14 cellular contexts compared by ENCODE assay signal in the genomic region with DNA sequence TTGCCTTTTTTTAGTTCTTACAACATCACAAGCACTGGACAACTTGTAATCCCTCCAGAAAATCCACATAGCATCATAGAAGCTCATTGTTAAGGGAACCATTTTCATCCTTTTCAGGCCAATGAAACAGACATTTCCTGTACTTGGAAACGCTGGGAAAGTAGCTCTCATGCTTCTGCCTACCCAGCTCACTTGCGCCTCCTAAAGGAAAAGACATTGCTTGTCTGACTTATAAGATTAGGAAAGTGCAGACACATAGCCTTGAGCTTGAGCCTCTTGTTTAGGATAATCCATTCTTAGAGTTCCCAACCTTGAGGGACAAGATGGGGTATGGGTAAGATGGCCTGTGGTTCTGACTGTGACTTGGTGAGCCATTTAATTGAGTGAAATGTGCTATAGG.
DNase-seq lines count a peak whose midpoint lies in the region; ATAC-seq and TF ChIP-seq lines count a peak whose summit lies in the region.
"Had no signal": no experiment of that assay in that cellular context is flagged by ENCODE, and none has a peak within 500 bp of the region (broad histone marks: within the 10 kb centered on the region; RNA-seq: fewer than 3 reads in every experiment).

No MANE protein-coding gene starts in this region.

- no peak for ATAC-seq in Right ventricle myocardium superior (ENCODE audit: poor library complexity)
- ATAC-seq: foreskin keratinocyte; stimulated activated naive CD8-positive, alpha-beta T cell treated with anti-CD3 and anti-CD28 coated beads, Interleukin-15, Interleukin-2, amounts not matched to agents 100 U/mL and 50 U/mL, for 24 hours had no signal

- H3K36me3 ChIP-seq in endodermal cell (ENCODE audit: control insufficient read depth, insufficient read depth, low read length) (no peaks in the 10 kb centered on the region), thyroid gland (no peaks in the 10 kb centered on the region)

- WGBS in H9 (ENCODE audit: extremely low coverage, insufficient read length, low lambda C conversion rate) = no CpG with 5 or more reads among the region's 2 CpGs
- 64 to 73% methylated on average over 2 of the region's 2 CpGs for WGBS in endodermal cell (ENCODE audit: insufficient coverage in 1 of 2, insufficient read length in 1 of 2), 2 experiments
- WGBS in thyroid gland, 2 donors = 50 to 61% methylated on average over 2 of the region's 2 CpGs

- TF ChIP-seq CTCF in H9 (conservative IDR thresholded peaks at IDR 0.05) (peak; percentile 76), endodermal cell (conservative IDR thresholded peaks at IDR 0.05) (peak; percentile 83), nephron progenitor cell (IDR thresholded peaks at IDR 0.05) (peak; percentile 18), thyroid gland (IDR thresholded peaks at IDR 0.05) (no peak)

- H3K4me1 Mint-ChIP-seq in H9 = no peaks in the 10 kb centered on the region; a peak in 1 of 4 replicates
- no peaks in the 10 kb centered on the region for H3K4me1 Mint-ChIP-seq in endodermal cell
- no peaks in the 10 kb centered on the region for H3K4me1 Mint-ChIP-seq in nephron progenitor cell
- H3K4me1 Mint-ChIP-seq: activated CD4-positive, alpha-beta T cell treated with anti-CD3 and anti-CD28 coated beads, Interleukin-2, amount 10 ng/mL, durations not matched to agents 7 days and 5 days; central memory CD8-positive, alpha-beta T cell had no signal

- H3K27ac Mint-ChIP-seq in H9 (no peak overlapping the region), endodermal cell (no peak overlapping the region), nephron progenitor cell (no peak overlapping the region)
- H3K27ac Mint-ChIP-seq: activated CD4-positive, alpha-beta T cell treated with anti-CD3 and anti-CD28 coated beads, Interleukin-2, amount 10 ng/mL, durations not matched to agents 7 days and 5 days had no signal

- no peak overlapping the region for H3K56ac ChIP-seq in H9 (ENCODE audit: insufficient read length, low read depth, low read length)

- H3K9ac ChIP-seq in H9 (ENCODE audit: extremely low read depth, insufficient read length, low read length) = no peak overlapping the region
- H3K9ac ChIP-seq in endodermal cell (ENCODE audit: extremely low read depth, low read length, poor library complexity, severe bottlenecking) = no peak overlapping the region
- H3K9ac ChIP-seq: KMS-11 had no signal

- H2BK20ac ChIP-seq in H9 (ENCODE audit: low read depth, low read length, poor library complexity, severe bottlenecking) = no peak overlapping the region

- H3K4me3 ChIP-seq in endodermal cell (ENCODE audit: low read length) = no peak overlapping the region
- no peak overlapping the region for H3K4me3 ChIP-seq in thyroid gland (replicated peaks in 1 of 3)

- H4K20me1 ChIP-seq in H9 (ENCODE audit: control insufficient read depth, insufficient read depth, insufficient read length) = no peaks in the 10 kb centered on the region

- no peak overlapping the region for H2AFZ ChIP-seq in H9 (ENCODE audit: low read length)

- H3K4ac ChIP-seq in H9 (ENCODE audit: low read depth, low read length) = no peak overlapping the region

- H3K4me3 Mint-ChIP-seq in H9 = no peak overlapping the region
- no peak overlapping the region for H3K4me3 Mint-ChIP-seq in endodermal cell
- H3K4me3 Mint-ChIP-seq in nephron progenitor cell = no peak overlapping the region
- H3K4me3 Mint-ChIP-seq: activated CD4-positive, alpha-beta T cell treated with anti-CD3 and anti-CD28 coated beads, Interleukin-2, amount 10 ng/mL, durations not matched to agents 7 days and 5 days; central memory CD8-positive, alpha-beta T cell had no signal

- H3K23me2 ChIP-seq in H9 (ENCODE audit: insufficient read length, low read depth, low read length, poor library complexity, severe bottlenecking) = no peaks in the 10 kb centered on the region

- no peak overlapping the region for H2BK15ac ChIP-seq in H9 (ENCODE audit: low read depth, low read length)

- no peak overlapping the region for H4K91ac ChIP-seq in H9 (ENCODE audit: insufficient read length, low read depth, low read length)

- no peak overlapping the region for H3K27ac ChIP-seq in H9 (ENCODE audit: insufficient read length, low read depth, low read length)
- H3K27ac ChIP-seq in endodermal cell (ENCODE audit: low read depth, low read length) = no peak overlapping the region
- no peak overlapping the region for H3K27ac ChIP-seq in thyroid gland
- H3K27ac ChIP-seq: foreskin keratinocyte, KMS-11 had no signal

- H3K4me1 ChIP-seq in H9 (ENCODE audit: insufficient read depth, low read length) (no peaks in the 10 kb centered on the region), endodermal cell (ENCODE audit: control insufficient read depth, insufficient read depth, low read length) (no peaks in the 10 kb centered on the region), thyroid gland (no peaks in the 10 kb centered on the region)
- H3K4me1 ChIP-seq: Caco-2, foreskin keratinocyte had no signal

- H3K4me2 ChIP-seq in H9 (ENCODE audit: insufficient read depth, insufficient read length, low read length) = no peak overlapping the region
- H3K4me2 ChIP-seq: KMS-11 had no signal

- no peaks in the 10 kb centered on the region for H3K79me1 ChIP-seq in H9 (ENCODE audit: insufficient read depth, low read depth, low read length, poor library complexity, severe bottlenecking)

- no peak overlapping the region for H4K8ac ChIP-seq in H9 (replicated peaks; ENCODE audit: insufficient read length, low read depth, low read length)

- H2BK5ac ChIP-seq in H9 (ENCODE audit: insufficient read length, low read length) = no peak overlapping the region

- H2BK12ac ChIP-seq in H9 (ENCODE audit: insufficient read length, low read depth, low read length) = no peak overlapping the region

- TF ChIP-seq POLR2A in thyroid gland (IDR thresholded peaks at IDR 0.05) = no peak

- no peaks in the 10 kb centered on the region; a peak in 2 of 7 replicates for H3K36me3 Mint-ChIP-seq in H9 (ENCODE audit: insufficient read depth in 1 of 3, low read depth in 3 of 3)
- no peaks in the 10 kb centered on the region for H3K36me3 Mint-ChIP-seq in endodermal cell (ENCODE audit: low read depth)
- no peaks in the 10 kb centered on the region for H3K36me3 Mint-ChIP-seq in nephron progenitor cell (ENCODE audit: low read depth)

- H3K27me3 ChIP-seq in H9 (ENCODE audit: insufficient read depth, low read length) (no peaks in the 10 kb centered on the region), endodermal cell (ENCODE audit: control insufficient read depth, insufficient read depth, low read length, poor library complexity, severe bottlenecking) (no peaks in the 10 kb centered on the region), thyroid gland (no peaks in the 10 kb centered on the region)
- H3K27me3 ChIP-seq: foreskin keratinocyte had no signal

- no peak overlapping the region for H3K23ac ChIP-seq in H9 (ENCODE audit: insufficient read length, low read depth, low read length)

- H3T11ph ChIP-seq in H9 (ENCODE audit: low read length) = no peak overlapping the region

- intact Hi-C loops in Right ventricle myocardium superior (cut with DNase I) (no loop called here), thyroid gland (cut with DNase I) (no loop called here)

- H2BK120ac ChIP-seq in H9 (ENCODE audit: low read depth, low read length, poor library complexity, severe bottlenecking) = no peak overlapping the region

- H3K79me2 ChIP-seq in H9 (ENCODE audit: insufficient read depth, low read length) = no peaks in the 10 kb centered on the region

- H3K18ac ChIP-seq in H9 (ENCODE audit: insufficient read length, low read depth, low read length) = no peak overlapping the region

- H3K27me3 Mint-ChIP-seq in H9 (ENCODE audit: low read depth) (no peaks in the 10 kb centered on the region), endodermal cell (ENCODE audit: insufficient read depth) (no peaks in the 10 kb centered on the region), nephron progenitor cell (ENCODE audit: low read depth, poor library complexity) (no peaks in the 10 kb centered on the region)
- H3K27me3 Mint-ChIP-seq: activated CD4-positive, alpha-beta T cell treated with anti-CD3 and anti-CD28 coated beads, Interleukin-2, amount 10 ng/mL, durations not matched to agents 7 days and 5 days; central memory CD8-positive, alpha-beta T cell had no signal

- H3K14ac ChIP-seq in H9 (ENCODE audit: insufficient read depth, low read length) = no peak overlapping the region

- H3K9me3 ChIP-seq in H9 (ENCODE audit: control insufficient read depth, low read depth, low read length) (no peaks in the 10 kb centered on the region), endodermal cell (ENCODE audit: control insufficient read depth, low read length) (no peaks in the 10 kb centered on the region), thyroid gland (no peaks in the 10 kb centered on the region)
- H3K9me3 ChIP-seq: Caco-2 had no signal

- H2AK5ac ChIP-seq in H9 (ENCODE audit: insufficient read length, low read length) = no peak overlapping the region

- H4K5ac ChIP-seq in H9 (ENCODE audit: insufficient read length, low read depth, low read length) = no peak overlapping the region

- DNase-seq in H9 (peak; percentile 54), NCI-H748 (lab: John Stamatoyannopoulos, UW; ENCODE audit: unreplicated experiment) (peak; percentile 63), endodermal cell (peak; percentile 75), nephron progenitor cell (no peak), Right ventricle myocardium superior (no peak), thyroid gland (no peak), NCI-H2171 treated with DMSO at 0.1 percent for 48 hours (lab: John Stamatoyannopoulos, UW) (no peak)
- DNase-seq: activated CD4-positive, alpha-beta T cell treated with anti-CD3 and anti-CD28 coated beads, Interleukin-2, amount 10 ng/mL, durations not matched to agents 7 days and 5 days; stimulated activated CD4-positive, alpha-beta T cell treated with anti-CD3 and anti-CD28 coated beads, Interleukin-2, amount 100 ng/mL, for 24 hours; stimulated activated naive CD8-positive, alpha-beta T cell treated with anti-CD3 and anti-CD28 coated beads, Interleukin-15, Interleukin-2, amounts not matched to agents 100 U/mL and 50 U/mL, for 24 hours had no signal

- no peaks in the 10 kb centered on the region; a peak in 1 of 5 replicates for H3K9me3 Mint-ChIP-seq in H9
- H3K9me3 Mint-ChIP-seq in endodermal cell = no peaks in the 10 kb centered on the region
- no peaks in the 10 kb centered on the region for H3K9me3 Mint-ChIP-seq in nephron progenitor cell

Comparison
In these comparisons a context has a peak if more than half of its experiments do, and no peak if none do; other contexts are left out.
1. DNase-seq: peak in H9 (single experiment), NCI-H748 (single experiment) and endodermal cell (single experiment); none in nephron progenitor cell (single experiment), Right ventricle myocardium superior (single experiment), thyroid gland (0 of 2) and NCI-H2171 treated with DMSO at 0.1 percent for 48 hours (single experiment).
2. CTCF ChIP-seq: peak in H9 (single experiment), endodermal cell (single experiment) and nephron progenitor cell (single experiment); none in thyroid gland (0 of 6).